ENCODE assay signal across 10 cellular contexts in the genomic region with DNA sequence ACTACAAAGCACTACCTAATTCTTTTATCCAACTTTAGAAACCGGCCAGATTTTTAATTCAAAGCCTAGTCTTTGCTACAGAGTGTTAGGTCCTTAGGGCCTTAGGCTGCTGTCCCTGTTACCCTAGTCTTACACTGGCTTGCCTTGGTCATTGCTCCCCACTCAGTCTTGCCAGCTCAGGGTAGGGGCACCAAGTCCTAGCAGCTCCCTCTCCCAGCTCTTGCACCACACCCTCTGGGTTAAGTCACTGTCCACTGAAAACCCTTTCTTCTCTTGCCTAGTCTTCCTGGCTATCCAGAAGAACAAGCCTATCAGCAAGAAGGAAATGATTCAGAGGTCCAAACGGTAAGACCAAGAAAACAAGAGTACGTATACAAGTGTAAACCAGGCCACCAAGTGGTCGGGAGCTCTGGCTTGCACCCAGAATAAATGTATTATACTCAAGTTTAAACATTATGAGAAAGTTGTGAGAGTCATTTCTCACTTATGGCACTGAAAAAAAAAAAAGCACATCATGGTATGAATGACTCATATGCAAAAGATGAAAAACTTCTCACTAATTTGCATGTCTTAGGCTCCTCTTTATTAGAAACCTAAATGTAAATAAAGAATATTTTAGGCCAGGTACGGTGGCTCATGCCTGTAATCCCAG. TPM values are rescaled to one million over a fixed set of nuclear protein-coding genes. Genes with fewer than 3 reads are reported as not detected.
DNase-seq lines count a peak whose midpoint lies in the region; ATAC-seq and TF ChIP-seq lines count a peak whose summit lies in the region.
"Not testable (repeated sequence)": the region's sequence is repeated elsewhere in the genome, so short reads cannot be mapped to it uniquely, and the experiment has no call there.
"Had no signal": no experiment of that assay in that cellular context is flagged by ENCODE, and none has a peak within 500 bp of the region (broad histone marks: within the 10 kb centered on the region; RNA-seq: fewer than 3 reads in every experiment).

No MANE protein-coding gene starts in this region.

- not testable (repeated sequence) for H3K27me3 Mint-ChIP-seq in activated naive CD8-positive, alpha-beta T cell treated with anti-CD3 and anti-CD28 coated beads, Interleukin-2, amount 50 U/mL, for 24 hours

- not testable (repeated sequence) for H3K4me1 Mint-ChIP-seq in activated naive CD8-positive, alpha-beta T cell treated with anti-CD3 and anti-CD28 coated beads, Interleukin-2, amount 50 U/mL, for 24 hours

- peak; percentile 63 for ATAC-seq in GM18909 (IDR thresholded peaks at IDR 0.05; ENCODE audit: poor library complexity, unreplicated experiment)
- ATAC-seq in GM21825 (IDR thresholded peaks at IDR 0.05; ENCODE audit: unreplicated experiment), result peak; percentile 60
- peak; percentile 76 for ATAC-seq in HG03095 (IDR thresholded peaks at IDR 0.05; ENCODE audit: unreplicated experiment)
- ATAC-seq in activated naive CD8-positive, alpha-beta T cell treated with anti-CD3 and anti-CD28 coated beads, Interleukin-2, amount 50 U/mL, for 24 hours, result peak; percentile 59

- TF ChIP-seq CTCF in GM10248 (IDR thresholded peaks at IDR 0.05; ENCODE audit: control extremely low read depth, extremely low read depth, low read depth, missing control alignments), result not testable (repeated sequence)

- DNase-seq in GM10248 (ENCODE audit: extremely low spot score) (peak; percentile 28), M059J (ENCODE audit: low read depth) (peak; percentile 59), epithelial cell of prostate (ENCODE audit: low read depth, low spot score) (peak; percentile 3)
- DNase-seq in activated naive CD8-positive, alpha-beta T cell treated with anti-CD3 and anti-CD28 coated beads, Interleukin-2, amount 50 U/mL, for 24 hours, result not testable (repeated sequence)
- peak; percentile 32 for DNase-seq in stimulated activated CD4-positive, alpha-beta T cell treated with anti-CD3 and anti-CD28 coated beads, Interleukin-15, amount 100 ng/mL, for 24 hours

- peak overlapping the region; percentile 40 for H3K27ac Mint-ChIP-seq in activated naive CD8-positive, alpha-beta T cell treated with anti-CD3 and anti-CD28 coated beads, Interleukin-2, amount 50 U/mL, for 24 hours

- CTCF ChIA-PET in GM10248 (lab: Yijun Ruan, JAX), result not testable (repeated sequence)

- H3K9me3 Mint-ChIP-seq in activated naive CD8-positive, alpha-beta T cell treated with anti-CD3 and anti-CD28 coated beads, Interleukin-2, amount 50 U/mL, for 24 hours, result not testable (repeated sequence)

- not testable (repeated sequence) for H3K4me3 Mint-ChIP-seq in activated naive CD8-positive, alpha-beta T cell treated with anti-CD3 and anti-CD28 coated beads, Interleukin-2, amount 50 U/mL, for 24 hours

- POLR2A ChIA-PET in GM10248 (lab: Yijun Ruan, JAX), result not testable (repeated sequence)

- not testable (repeated sequence) for H3K27ac ChIP-seq in epithelial cell of prostate

- peaks cover 13% of the 10 kb centered on the region for H3K36me3 Mint-ChIP-seq in activated naive CD8-positive, alpha-beta T cell treated with anti-CD3 and anti-CD28 coated beads, Interleukin-2, amount 50 U/mL, for 24 hours (ENCODE audit: low read depth)

RNA-seq across cellular contexts. Expression of a gene that starts 39.1 kb away (rescaled TPM):
- total RNA-seq in M059J (2014; rRNA removed; shearing (Covaris generic)), result not detected in 2 replicates
- total RNA-seq: epithelial cell of proximal tubule, RPMI7951 had no signal
